ENCODE assay signal across 8 cellular contexts in the genomic region with DNA sequence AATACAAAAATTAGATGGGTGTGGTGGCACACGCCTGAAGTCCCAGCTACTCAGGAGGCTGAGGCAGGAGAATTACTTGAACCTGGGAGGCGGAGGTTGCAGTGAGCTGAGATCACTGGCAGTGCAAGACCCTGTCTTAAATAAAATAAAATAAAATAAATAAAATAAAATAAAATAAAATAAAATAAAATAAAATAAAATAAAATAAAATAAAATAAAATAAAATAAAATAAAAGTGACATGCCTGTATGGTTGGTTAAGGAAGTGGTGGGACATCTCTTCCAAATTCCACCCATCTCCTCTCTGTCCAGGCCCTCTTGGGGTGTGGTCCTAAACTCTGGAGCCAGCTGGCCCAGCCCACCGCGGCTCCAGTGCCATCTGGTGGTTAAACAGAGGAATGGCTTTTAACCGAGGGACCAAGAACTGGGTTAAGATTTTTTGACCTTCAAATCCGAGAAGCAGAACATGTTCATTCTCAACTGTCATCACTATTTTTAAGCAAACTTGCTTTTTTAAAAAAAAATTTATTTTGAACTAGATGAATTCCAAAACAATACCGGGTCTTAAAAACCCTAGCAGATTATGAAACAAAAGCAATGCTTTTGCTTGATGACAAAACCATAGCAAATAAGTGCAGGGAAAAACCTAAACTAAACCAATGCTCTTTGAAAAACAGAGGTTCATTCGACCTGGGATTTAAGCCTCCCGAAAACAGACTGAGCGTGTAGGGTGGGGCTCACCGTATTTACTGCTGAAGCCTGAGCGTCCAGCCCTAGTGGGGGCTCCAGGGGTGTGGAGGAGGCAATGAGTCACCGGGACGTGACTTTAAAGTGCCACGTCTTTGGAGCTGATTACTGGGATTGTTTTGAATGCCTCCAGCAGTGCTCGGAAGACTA.
A peak's percentile ranks its signal among the peaks of the same experiment; 100 is the strongest.
DNase-seq lines count a peak whose midpoint lies in the region; ATAC-seq and TF ChIP-seq lines count a peak whose summit lies in the region.

No MANE protein-coding gene starts in this region.

- H3K9me3 Mint-ChIP-seq in HFFc6 = no peaks in the 10 kb centered on the region

- peaks cover 5% of the 10 kb centered on the region for H3K4me1 ChIP-seq in psoas muscle

- TF ChIP-seq CTCF in HFFc6 (IDR thresholded peaks at IDR 0.05) (peak; percentile 94), foreskin fibroblast (IDR thresholded peaks at IDR 0.05; ENCODE audit: low read depth, low read length) (peak; percentile 90), psoas muscle (IDR thresholded peaks at IDR 0.05) (peak; percentile 88)

- H3K27me3 ChIP-seq in psoas muscle (ENCODE audit: insufficient read depth in 3 of 3, low read length in 2 of 3) = no peaks in the 10 kb centered on the region

- H3K4me3 Mint-ChIP-seq in HFFc6 = peak overlapping the region; percentile 61

- DNase-seq in NCI-H1694 treated with DMSO at 0.1 percent for 48 hours (lab: John Stamatoyannopoulos, UW) (peak; percentile 9), NCI-H1694 (lab: John Stamatoyannopoulos, UW) (no peak), HFFc6 (peak; percentile 30), NCI-H748 (lab: John Stamatoyannopoulos, UW; ENCODE audit: unreplicated experiment) (peak; percentile 68), foreskin fibroblast (peak; percentile 29 to 79), psoas muscle (peak in 1 of 2 donors; percentile 65)
- DNase-seq in activated CD8-positive, alpha-beta memory T cell treated with anti-CD3 and anti-CD28 coated beads, Interleukin-2, amount 50 U/mL, for 48 hours = peak; percentile 74

- WGBS in psoas muscle, 3 donors = 36 to 41% (median 36%) methylated on average over 16 of the region's 16 CpGs

- no peaks in the 10 kb centered on the region for H3K9me3 ChIP-seq in psoas muscle

- ATAC-seq in psoas muscle = peak; percentile 74 to 86 (median 78)
- no peak for ATAC-seq in HG03196 (IDR thresholded peaks at IDR 0.05; ENCODE audit: unreplicated experiment)

- peaks cover 0 to 2% of the 10 kb centered on the region in 2 donors for H3K36me3 ChIP-seq in psoas muscle (ENCODE audit: insufficient read depth in 1 of 2, low read depth in 1 of 2)

- intact Hi-C loops in psoas muscle (cut with DNase I) = loop anchor here in 1 of 2 donors (1.0 to 5.0 kb wide), 2 partner anchors 25 to 39 kb away; no protein-coding TSS in a partner anchor

- H3K27ac Mint-ChIP-seq in HFFc6 = peak overlapping the region; percentile 70

- no peaks in the 10 kb centered on the region; the same call in 1 of the 2 replicates for H3K27me3 Mint-ChIP-seq in HFFc6 (ENCODE audit: insufficient read depth)

- no peak overlapping the region for H3K27ac ChIP-seq in psoas muscle

- H3K4me1 Mint-ChIP-seq in HFFc6 (ENCODE audit: low read depth) = peaks cover 45% of the 10 kb centered on the region

- H3K36me3 Mint-ChIP-seq in HFFc6 (ENCODE audit: low read depth) = no peaks in the 10 kb centered on the region

- H3K4me3 ChIP-seq in foreskin fibroblast (ENCODE audit: low read depth in 1 of 2, low read length in 2 of 2) = peak overlapping the region in 1 of 2 donors; percentile 0
- H3K4me3 ChIP-seq in psoas muscle = peak overlapping the region; percentile 38
